In the genomic region with DNA sequence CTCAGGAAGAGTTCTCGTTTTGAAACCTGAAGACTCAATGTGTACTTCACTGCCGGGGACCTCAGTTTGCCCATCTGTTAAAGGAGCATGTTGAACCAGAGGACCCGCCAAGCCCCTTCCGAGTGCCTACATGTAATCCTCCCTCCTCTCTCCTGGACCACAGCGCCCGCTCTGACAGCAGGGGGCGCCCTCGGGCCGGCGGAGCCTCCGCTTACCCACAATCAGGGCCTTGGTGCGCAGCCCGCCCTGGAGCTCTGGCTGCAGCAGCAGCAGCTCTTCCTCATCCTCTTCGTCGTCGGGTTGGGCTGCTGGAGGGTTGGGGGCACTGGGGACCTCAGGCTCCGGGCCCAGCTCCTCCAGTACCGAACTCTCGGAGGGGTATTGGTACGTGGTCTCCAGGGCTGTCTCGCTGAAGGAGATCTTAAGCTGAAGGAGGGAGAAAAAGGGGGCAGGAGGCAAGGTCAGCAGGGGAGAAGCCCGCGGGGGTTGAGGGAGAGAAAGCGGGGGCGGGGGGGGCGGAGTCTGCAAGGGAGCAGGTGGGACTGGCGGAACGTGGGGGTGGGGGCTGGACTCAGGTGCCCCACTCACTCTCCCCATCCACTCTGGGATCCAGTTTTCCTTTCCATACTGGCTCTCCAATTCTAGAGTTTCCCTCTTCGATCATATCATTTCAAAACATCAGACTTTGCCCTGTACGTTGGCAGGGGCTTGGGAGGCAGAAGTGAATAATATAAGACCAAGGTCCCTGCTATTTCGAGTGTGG, we compare ENCODE assay signal across 1 cellular context.
TF ChIP-seq lines count a peak whose summit lies in the region.

No MANE protein-coding gene starts in this region.

TF ChIP-seq in HepG2, 621 proteins besides CTCF, POLR2A, EP300 and RAD21 (continued from another document):
- TF ChIP-seq ZNF468 (CRISPR knock-in tag; IDR thresholded peaks at IDR 0.05) = no peak
- TF ChIP-seq, protein P1, sequence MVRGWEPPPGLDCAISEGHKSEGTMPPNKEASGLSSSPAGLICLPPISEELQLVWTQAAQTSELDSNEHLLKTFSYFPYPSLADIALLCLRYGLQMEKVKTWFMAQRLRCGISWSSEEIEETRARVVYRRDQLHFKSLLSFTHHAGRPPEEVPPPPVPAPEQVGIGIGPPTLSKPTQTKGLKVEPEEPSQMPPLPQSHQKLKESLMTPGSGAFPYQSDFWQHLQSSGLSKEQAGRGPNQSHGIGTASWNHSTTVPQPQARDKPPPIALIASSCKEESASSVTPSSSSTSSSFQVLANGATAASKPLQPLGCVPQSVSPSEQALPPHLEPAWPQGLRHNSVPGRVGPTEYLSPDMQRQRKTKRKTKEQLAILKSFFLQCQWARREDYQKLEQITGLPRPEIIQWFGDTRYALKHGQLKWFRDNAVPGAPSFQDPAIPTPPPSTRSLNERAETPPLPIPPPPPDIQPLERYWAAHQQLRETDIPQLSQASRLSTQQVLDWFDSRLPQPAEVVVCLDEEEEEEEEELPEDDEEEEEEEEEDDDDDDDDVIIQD (CRISPR knock-in tag; IDR thresholded peaks at IDR 0.05; ENCODE audit: low read depth) = 0 out of 2 replicates have a peak, but pooled peaks have one; percentile 43
- TF ChIP-seq ZNF274 (CRISPR knock-in tag; IDR thresholded peaks at IDR 0.05) = 0 out of 2 replicates have a peak, but pooled peaks have one; percentile 34
- no peak for TF ChIP-seq ZNF33B (CRISPR knock-in tag; IDR thresholded peaks at IDR 0.05)
- TF ChIP-seq NFIB (CRISPR knock-in tag; IDR thresholded peaks at IDR 0.05; ENCODE audit: borderline replicate concordance) = no peak
- TF ChIP-seq, protein P2, sequence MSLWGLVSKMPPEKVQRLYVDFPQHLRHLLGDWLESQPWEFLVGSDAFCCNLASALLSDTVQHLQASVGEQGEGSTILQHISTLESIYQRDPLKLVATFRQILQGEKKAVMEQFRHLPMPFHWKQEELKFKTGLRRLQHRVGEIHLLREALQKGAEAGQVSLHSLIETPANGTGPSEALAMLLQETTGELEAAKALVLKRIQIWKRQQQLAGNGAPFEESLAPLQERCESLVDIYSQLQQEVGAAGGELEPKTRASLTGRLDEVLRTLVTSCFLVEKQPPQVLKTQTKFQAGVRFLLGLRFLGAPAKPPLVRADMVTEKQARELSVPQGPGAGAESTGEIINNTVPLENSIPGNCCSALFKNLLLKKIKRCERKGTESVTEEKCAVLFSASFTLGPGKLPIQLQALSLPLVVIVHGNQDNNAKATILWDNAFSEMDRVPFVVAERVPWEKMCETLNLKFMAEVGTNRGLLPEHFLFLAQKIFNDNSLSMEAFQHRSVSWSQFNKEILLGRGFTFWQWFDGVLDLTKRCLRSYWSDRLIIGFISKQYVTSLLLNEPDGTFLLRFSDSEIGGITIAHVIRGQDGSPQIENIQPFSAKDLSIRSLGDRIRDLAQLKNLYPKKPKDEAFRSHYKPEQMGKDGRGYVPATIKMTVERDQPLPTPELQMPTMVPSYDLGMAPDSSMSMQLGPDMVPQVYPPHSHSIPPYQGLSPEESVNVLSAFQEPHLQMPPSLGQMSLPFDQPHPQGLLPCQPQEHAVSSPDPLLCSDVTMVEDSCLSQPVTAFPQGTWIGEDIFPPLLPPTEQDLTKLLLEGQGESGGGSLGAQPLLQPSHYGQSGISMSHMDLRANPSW (CRISPR knock-in tag; IDR thresholded peaks at IDR 0.05; ENCODE audit: borderline replicate concordance) = 0 out of 2 replicates have a peak, but pooled peaks have one; percentile 5
- peak; percentile 74 for TF ChIP-seq SMAD3 (CRISPR knock-in tag; IDR thresholded peaks at IDR 0.05)
- no peak for TF ChIP-seq ZNF296 (CRISPR knock-in tag; conservative IDR thresholded peaks at IDR 0.05)
- TF ChIP-seq RXRA (CRISPR knock-in tag; IDR thresholded peaks at IDR 0.05) = peak; percentile 63
- TF ChIP-seq ZNF20 (CRISPR knock-in tag; IDR thresholded peaks at IDR 0.05) = no peak
- TF ChIP-seq ZNF441 (CRISPR knock-in tag; IDR thresholded peaks at IDR 0.05; ENCODE audit: borderline replicate concordance) = no peak
- peak; percentile 82 for TF ChIP-seq KDM4B (CRISPR knock-in tag; IDR thresholded peaks at IDR 0.05)
- TF ChIP-seq BRD4 (CRISPR knock-in tag; IDR thresholded peaks at IDR 0.05) = no peak
